24 cellular contexts compared by ENCODE assay signal in the genomic region with DNA sequence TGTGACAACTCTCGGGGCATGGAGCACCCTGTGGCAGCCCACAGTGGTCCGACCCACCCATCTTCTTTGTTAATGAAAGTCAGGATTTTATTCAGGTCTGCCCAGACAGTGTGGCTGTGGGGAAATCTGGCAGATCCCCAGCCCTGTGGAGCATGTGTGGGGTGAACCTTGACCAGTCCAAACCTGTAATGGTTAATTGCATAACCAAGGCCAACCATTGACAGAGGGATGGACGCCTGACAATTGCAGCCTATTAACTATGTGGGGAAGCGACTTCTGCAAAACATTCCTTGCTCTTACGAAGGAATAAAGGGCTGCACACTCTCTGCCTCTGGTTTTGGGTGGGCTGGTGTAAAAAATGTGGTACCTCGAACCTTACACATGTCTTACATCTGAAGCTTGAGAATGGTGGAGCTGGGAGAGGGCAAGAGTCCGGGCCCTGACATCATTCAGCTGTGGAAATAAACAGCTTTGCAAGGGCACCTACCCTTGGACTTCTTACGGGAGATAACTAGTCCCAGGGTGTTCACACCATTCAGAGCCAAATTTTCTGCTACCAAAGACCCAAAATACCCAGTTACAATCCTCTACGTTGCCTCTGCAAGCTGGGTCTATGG. TPM values are rescaled to one million over a fixed set of nuclear protein-coding genes. Genes with fewer than 3 reads are reported as not detected.
"Had no signal": no experiment of that assay in that cellular context is flagged by ENCODE, and none has a peak within 500 bp of the region (broad histone marks: within the 10 kb centered on the region; RNA-seq: fewer than 3 reads in every experiment).

No MANE protein-coding gene starts in this region.

- H3K27ac ChIP-seq: cardiac muscle cell, SK-N-MC, VCaP had no signal

- H3K4me3 ChIP-seq: cardiac muscle cell, SK-N-MC had no signal

- ATAC-seq: activated CD4-positive, alpha-beta T cell treated with anti-CD3 and anti-CD28 coated beads for 36 hours; activated T-helper 17 cell treated with anti-CD3 and anti-CD28 coated beads, Interleukin-2, amount 50 U/mL, for 72 hours; Right ventricle myocardium inferior; T-cell had no signal

- DNase-seq: activated CD4-positive, alpha-beta memory T cell treated with anti-CD3 and anti-CD28 coated beads, Interleukin-2, amount 10 ng/mL, durations not matched to agents 7 days and 5 days; activated CD4-positive, alpha-beta T cell treated with anti-CD3 and anti-CD28 coated beads for 36 hours; activated CD4-positive, alpha-beta T cell treated with anti-CD3 and anti-CD28 coated beads, Interleukin-2, amount 50 U/mL, for 1 hour; activated gamma-delta T cell; activated naive CD4-positive, alpha-beta T cell treated with anti-CD3 and anti-CD28 coated beads for 36 hours; activated T-cell treated with anti-CD3 and anti-CD28 coated beads for 4 hours; activated T-cell treated with anti-CD3 and anti-CD28 coated beads, Interleukin-2, amount 50 U/mL, for 48 hours; amygdala; Kasumi-1; NCI-H1092; NCI-H2029; NCI-H345; NCI-H510A; NCI-H526 treated with DMSO at 0.1 percent for 48 hours; RPMI8226; T-cell; T-helper 2 cell; T1000 had no signal

- H3K36me3 ChIP-seq: cardiac muscle cell had no signal

- H3K27me3 ChIP-seq: cardiac muscle cell had no signal

RNA-seq across cellular contexts. Expression of a gene that starts 35.8 kb away (rescaled TPM):
- total RNA-seq: OCI-LY7 had no signal
